1 cellular context compared by ENCODE assay signal in genomic region chr12:44224399-44224798, GRCh38.
TF ChIP-seq lines count a peak whose summit lies in the region.

No MANE protein-coding gene starts in this region.

TF ChIP-seq in SK-N-SH treated with all-trans-retinoic acid at 6 μM for 48 hours, 23 proteins besides CTCF, POLR2A, EP300 and RAD21 (continued from another document):
- TF ChIP-seq TSHZ2 (CRISPR knock-in tag; IDR thresholded peaks at IDR 0.05) (no peak), ESRRG (CRISPR knock-in tag; IDR thresholded peaks at IDR 0.05) (no peak), ZFP30 (CRISPR knock-in tag; IDR thresholded peaks at IDR 0.05) (no peak), ZFP3 (CRISPR knock-in tag; IDR thresholded peaks at IDR 0.05) (no peak), PPARA (CRISPR knock-in tag; IDR thresholded peaks at IDR 0.05; ENCODE audit: borderline replicate concordance) (no peak), ZNF8 (CRISPR knock-in tag; IDR thresholded peaks at IDR 0.05) (no peak), OSR1 (CRISPR knock-in tag; IDR thresholded peaks at IDR 0.05) (no peak), CREB5 (CRISPR knock-in tag; IDR thresholded peaks at IDR 0.05; ENCODE audit: low read depth) (no peak), ISL1 (CRISPR knock-in tag; IDR thresholded peaks at IDR 0.05) (no peak), ZC3H10 (CRISPR knock-in tag; IDR thresholded peaks at IDR 0.05) (no peak), PATZ1 (CRISPR knock-in tag; IDR thresholded peaks at IDR 0.05; ENCODE audit: borderline replicate concordance) (no peak), ZNF565 (CRISPR knock-in tag; conservative IDR thresholded peaks at IDR 0.05; ENCODE audit: low read depth) (no peak), POU6F1 (CRISPR knock-in tag; IDR thresholded peaks at IDR 0.05; ENCODE audit: borderline replicate concordance, low read depth) (no peak), CSRNP3 (CRISPR knock-in tag; IDR thresholded peaks at IDR 0.05) (no peak), ARNTL (CRISPR knock-in tag; IDR thresholded peaks at IDR 0.05; ENCODE audit: borderline replicate concordance, low read depth) (no peak), SNAI2 (CRISPR knock-in tag; IDR thresholded peaks at IDR 0.05) (no peak)
TF ChIP-seq in SK-N-SH treated with all-trans-retinoic acid at 6 μM for 48 hours: peak in this region for 0.
